ENCODE assay signal across 8 cellular contexts in the genomic region with DNA sequence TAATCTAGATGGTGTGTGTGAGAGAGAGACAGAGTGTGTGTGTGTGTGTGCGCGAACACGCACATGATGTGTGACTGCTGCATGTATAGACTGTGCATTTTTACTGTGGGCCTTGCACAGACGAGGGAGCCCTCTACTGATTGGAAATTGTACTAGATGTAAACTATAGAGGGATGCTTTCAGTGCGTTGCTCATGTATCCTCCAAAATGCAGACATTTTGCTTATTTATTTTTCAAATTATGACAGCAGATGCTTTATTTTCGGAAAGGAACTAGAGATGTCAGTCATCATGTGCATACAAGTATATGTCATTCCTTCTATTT.
DNase-seq lines count a peak whose midpoint lies in the region; ATAC-seq and TF ChIP-seq lines count a peak whose summit lies in the region.

No MANE protein-coding gene starts in this region.

- CTCF ChIA-PET in SK-N-SH (lab: Yijun Ruan, JAX): interaction anchor here (0.6 to 3.3 kb wide), 17 partner anchors 10 to 1387 kb away, joined by 3 to 26 read pairs (median 4); no protein-coding TSS in a partner anchor

- H3K27ac ChIP-seq in SK-N-SH (ENCODE audit: low read depth in 2 of 2, low read length in 1 of 2) (no peak overlapping the region), gastroesophageal sphincter (peak overlapping the region; percentile 54 to 71 (median 62)), spleen (no peak overlapping the region)

- no peaks in the 10 kb centered on the region for H3K9me2 ChIP-seq in SK-N-SH

- H3K27ac Mint-ChIP-seq in stimulated activated effector memory CD8-positive, alpha-beta T cell treated with anti-CD3 and anti-CD28 coated beads, Interleukin-12 subunit alpha, Interleukin-12 subunit beta, amount 100 ng/mL, for 72 hours: no peak overlapping the region

- H3K4me1 Mint-ChIP-seq in stimulated activated effector memory CD8-positive, alpha-beta T cell treated with anti-CD3 and anti-CD28 coated beads, Interleukin-12 subunit alpha, Interleukin-12 subunit beta, amount 100 ng/mL, for 72 hours: no peaks in the 10 kb centered on the region

- H3K27me3 ChIP-seq in SK-N-SH (ENCODE audit: insufficient read depth): no peaks in the 10 kb centered on the region; the same call in 1 of the 2 replicates
- H3K27me3 ChIP-seq in gastroesophageal sphincter: no peaks in the 10 kb centered on the region
- peaks cover 0 to 3% (median 0%) of the 10 kb centered on the region in 7 donors for H3K27me3 ChIP-seq in spleen (replicated peaks in 1 of 7)

- H3K79me2 ChIP-seq in SK-N-SH (ENCODE audit: insufficient read depth): no peaks in the 10 kb centered on the region

- H3K9ac ChIP-seq in SK-N-SH: no peak overlapping the region

- in situ Hi-C loops in ACHN (cut with HindIII; ENCODE audit: low pct_ligation_motif_present, low pct_unique_long_range_greater_than_20kb, low sequenced_read_pairs) (no loop called here), KBM-7 (cut with MboI; ENCODE audit: low pct_unique_long_range_greater_than_20kb, low sequenced_read_pairs) (no loop called here)

- peak; percentile 63 for TF ChIP-seq CTCF in SK-N-SH (IDR thresholded peaks at IDR 0.05)
- peak in 3 of 4 experiments; percentile 22 to 48 (median 25) for TF ChIP-seq CTCF in gastroesophageal sphincter (IDR thresholded peaks at IDR 0.05)
- TF ChIP-seq CTCF in spleen (IDR thresholded peaks at IDR 0.05 in 8 of 11, conservative IDR thresholded peaks at IDR 0.05 in 3 of 11): peak in 1 of 11 experiments; percentile 10

- peak; percentile 89 for TF ChIP-seq RAD21 in SK-N-SH (IDR thresholded peaks at IDR 0.05; ENCODE audit: low read length)

- no peak overlapping the region for H3K4me3 Mint-ChIP-seq in stimulated activated effector memory CD8-positive, alpha-beta T cell treated with anti-CD3 and anti-CD28 coated beads, Interleukin-12 subunit alpha, Interleukin-12 subunit beta, amount 100 ng/mL, for 72 hours

- no peak overlapping the region for H3K4me2 ChIP-seq in SK-N-SH

- H2AFZ ChIP-seq in SK-N-SH (ENCODE audit: low read depth): no peak overlapping the region

- intact Hi-C loops in spleen (cut with DNase I; ENCODE audit: low total_unique reads): no loop called here

- POLR2A ChIA-PET in SK-N-SH (lab: Yijun Ruan, JAX): no interaction called here

- no peaks in the 10 kb centered on the region for H4K20me1 ChIP-seq in SK-N-SH (ENCODE audit: insufficient read depth)

- H3K4me3 ChIP-seq in SK-N-SH (ENCODE audit: low read depth in 2 of 2, low read length in 1 of 2): no peak overlapping the region
- no peak overlapping the region for H3K4me3 ChIP-seq in gastroesophageal sphincter
- H3K4me3 ChIP-seq in spleen: no peak overlapping the region

- ATAC-seq in GM18502 (IDR thresholded peaks at IDR 0.05; ENCODE audit: poor library complexity, unreplicated experiment) (peak; percentile 74), gastroesophageal sphincter (peak; percentile 26), HG02759 (IDR thresholded peaks at IDR 0.05; ENCODE audit: unreplicated experiment) (no peak)
- peak; percentile 62 for ATAC-seq in stimulated activated effector memory CD8-positive, alpha-beta T cell treated with anti-CD3 and anti-CD28 coated beads, Interleukin-12 subunit alpha, Interleukin-12 subunit beta, amount 100 ng/mL, for 72 hours

- no peaks in the 10 kb centered on the region for H3K9me3 Mint-ChIP-seq in stimulated activated effector memory CD8-positive, alpha-beta T cell treated with anti-CD3 and anti-CD28 coated beads, Interleukin-12 subunit alpha, Interleukin-12 subunit beta, amount 100 ng/mL, for 72 hours

- no peaks in the 10 kb centered on the region for H3K36me3 Mint-ChIP-seq in stimulated activated effector memory CD8-positive, alpha-beta T cell treated with anti-CD3 and anti-CD28 coated beads, Interleukin-12 subunit alpha, Interleukin-12 subunit beta, amount 100 ng/mL, for 72 hours

- 23% methylated on average over 6 of the region's 6 CpGs for whole genome bisulfite sequencing in SK-N-SH (ENCODE audit: low lambda C conversion rate)
- WGBS in gastroesophageal sphincter (ENCODE audit: low coverage in 1 of 2), 2 donors: 45 to 49% methylated on average over 5 to 6 of the region's 6 CpGs
- WGBS in spleen, 5 donors: 33 to 43% (median 39%) methylated on average over 6 of the region's 6 CpGs

- TF ChIP-seq EP300 in SK-N-SH (IDR thresholded peaks at IDR 0.05; ENCODE audit: borderline replicate concordance in 1 of 2, low read depth in 1 of 2, low read length in 1 of 2) (no peak), gastroesophageal sphincter (IDR thresholded peaks at IDR 0.05) (no peak)

- no peaks in the 10 kb centered on the region for H3F3A ChIP-seq in SK-N-SH (replicated peaks; ENCODE audit: insufficient read depth)

- H3K9me3 ChIP-seq in SK-N-SH: no peaks in the 10 kb centered on the region
- H3K9me3 ChIP-seq in gastroesophageal sphincter: no peaks in the 10 kb centered on the region
- H3K9me3 ChIP-seq in spleen: no peaks in the 10 kb centered on the region

- TF ChIP-seq POLR2A in gastroesophageal sphincter (IDR thresholded peaks at IDR 0.05) (no peak), spleen (IDR thresholded peaks at IDR 0.05) (no peak)

- H3K4me1 ChIP-seq in SK-N-SH (ENCODE audit: control insufficient read depth in 1 of 2, insufficient read depth in 2 of 2, low read depth in 1 of 2, low read length in 1 of 2) (no peaks in the 10 kb centered on the region; a peak in 1 of 4 replicates), gastroesophageal sphincter (peaks cover 0 to 30% (median 9%) of the 10 kb centered on the region in 3 donors), spleen (no peaks in the 10 kb centered on the region)

- H3K36me3 ChIP-seq in SK-N-SH (replicated peaks in 1 of 2; ENCODE audit: control insufficient read depth in 1 of 2, insufficient read depth in 2 of 2, low read length in 1 of 2) (no peaks in the 10 kb centered on the region), gastroesophageal sphincter (no peaks in the 10 kb centered on the region), spleen (no peaks in the 10 kb centered on the region)

- peak; percentile 14 for DNase-seq in ACHN
- peak; percentile 75 for DNase-seq in KBM-7
- peak; percentile 48 for DNase-seq in SK-N-SH
- no peak for DNase-seq in stimulated activated effector memory CD8-positive, alpha-beta T cell treated with anti-CD3 and anti-CD28 coated beads, Interleukin-12 subunit alpha, Interleukin-12 subunit beta, amount 100 ng/mL, for 72 hours (ENCODE audit: low spot score in 2 of 2)
- DNase-seq in spleen: no peak

TF ChIP-seq in SK-N-SH, 30 proteins besides CTCF, POLR2A, EP300 and RAD21 (continues in another document):
- no peak for TF ChIP-seq ZBTB33 (IDR thresholded peaks at IDR 0.05; ENCODE audit: borderline replicate concordance, low read depth)
- no peak for TF ChIP-seq RFX5 (IDR thresholded peaks at IDR 0.05; ENCODE audit: low read length)
- no peak for TF ChIP-seq IRF3 (IDR thresholded peaks at IDR 0.05; ENCODE audit: low read depth, low read length)
- TF ChIP-seq NFIC (IDR thresholded peaks at IDR 0.05; ENCODE audit: borderline replicate concordance): no peak
- TF ChIP-seq POLR2AphosphoS5 (IDR thresholded peaks at IDR 0.05; ENCODE audit: low read depth, low read length): no peak
- TF ChIP-seq YY1 (IDR thresholded peaks at IDR 0.05; ENCODE audit: low read depth): no peak
- no peak for TF ChIP-seq FOXM1 (IDR thresholded peaks at IDR 0.05; ENCODE audit: low read depth)
- 0 out of 2 replicates have a peak, but pooled peaks have one; percentile 1 for TF ChIP-seq NRF1 (IDR thresholded peaks at IDR 0.05; ENCODE audit: low read depth, low read length)
- no peak for TF ChIP-seq TAF1 (IDR thresholded peaks at IDR 0.05; ENCODE audit: borderline replicate concordance, low read depth, low read length)
- TF ChIP-seq GATA2 (CRISPR knock-in tag; IDR thresholded peaks at IDR 0.05): no peak
- no peak for TF ChIP-seq GABPA (IDR thresholded peaks at IDR 0.05; ENCODE audit: low read depth)
- no peak for TF ChIP-seq EZH2phosphoT487 (IDR thresholded peaks at IDR 0.05; ENCODE audit: borderline replicate concordance, low read depth)
- TF ChIP-seq SMC3 (IDR thresholded peaks at IDR 0.05; ENCODE audit: low read depth, low read length): peak; percentile 78
- no peak for TF ChIP-seq MXI1 (IDR thresholded peaks at IDR 0.05; ENCODE audit: low read depth, low read length)

Comparison
In these comparisons a context has a peak if more than half of its experiments do, and no peak if none do; other contexts are left out.
1. DNase-seq: peak in ACHN (single experiment), KBM-7 (single experiment) and SK-N-SH (single experiment); none in stimulated activated effector memory CD8-positive, alpha-beta T cell treated with anti-CD3 and anti-CD28 coated beads, Interleukin-12 subunit alpha, Interleukin-12 subunit beta, amount 100 ng/mL, for 72 hours (0 of 2) and spleen (single experiment).
2. H3K27ac ChIP-seq: peak in gastroesophageal sphincter (4 of 4); none in SK-N-SH (0 of 2) and spleen (0 of 8).